15 cellular contexts compared by ENCODE assay signal in the genomic region with DNA sequence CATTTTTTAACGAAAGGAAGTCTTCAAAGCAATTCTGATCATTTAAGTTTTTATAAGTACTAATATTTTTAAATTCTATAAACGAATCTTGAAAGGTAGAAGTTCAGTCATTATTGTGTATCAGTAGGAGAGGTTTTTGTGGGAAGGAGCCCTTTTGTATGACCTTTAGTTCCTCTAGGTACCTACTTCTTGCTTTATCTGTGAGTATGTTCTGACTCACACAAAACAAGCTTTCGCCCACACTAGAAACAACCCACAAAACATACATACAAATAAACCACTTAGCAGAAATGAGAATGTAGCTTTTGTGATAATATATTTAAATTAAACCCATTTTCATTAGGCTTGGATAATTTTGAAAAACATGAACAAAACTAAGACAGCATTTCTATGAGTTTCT. TPM values are rescaled to one million over a fixed set of nuclear protein-coding genes. Genes with fewer than 3 reads are reported as not detected.
A peak's percentile ranks its signal among the peaks of the same experiment; 100 is the strongest.
DNase-seq lines count a peak whose midpoint lies in the region; ATAC-seq, FAIRE-seq and TF ChIP-seq lines count a peak whose summit lies in the region.
"Had no signal": no experiment of that assay in that cellular context is flagged by ENCODE, and none has a peak within 500 bp of the region (broad histone marks: within the 10 kb centered on the region; RNA-seq: fewer than 3 reads in every experiment).

No MANE protein-coding gene starts in this region.

- no peak overlapping the region for H3K9ac ChIP-seq in astrocyte (ENCODE audit: low read length)

- no peak for FAIRE-seq in astrocyte (lab: Jason Lieb, UNC)

- no peak overlapping the region for H3K4me3 Mint-ChIP-seq in astrocyte (ENCODE audit: unreplicated experiment)

- H3K4me3 ChIP-seq in ACC112 (ENCODE audit: low read depth, low read length) (no peak overlapping the region), astrocyte (ENCODE audit: insufficient read depth, low read depth, low read length) (no peak overlapping the region)
- H3K4me3 ChIP-seq: cardiac muscle cell, left lung, PC-9 had no signal

- H3K36me3 ChIP-seq in ACC112 (ENCODE audit: insufficient read depth, low read length) (peaks cover 37% of the 10 kb centered on the region), astrocyte (ENCODE audit: insufficient read depth, low read length) (peaks cover 39% of the 10 kb centered on the region)

- H2AFZ ChIP-seq in ACC112 (ENCODE audit: low read length, unreplicated experiment) (no peak overlapping the region), astrocyte (ENCODE audit: low read depth, low read length) (no peak overlapping the region)
- H2AFZ ChIP-seq: PC-9 had no signal

- ATAC-seq in GM19351 (IDR thresholded peaks at IDR 0.05; ENCODE audit: unreplicated experiment): peak; percentile 85
- peak; percentile 82 for ATAC-seq in HG02973 (IDR thresholded peaks at IDR 0.05; ENCODE audit: unreplicated experiment)
- ATAC-seq in GM18861 (IDR thresholded peaks at IDR 0.05; ENCODE audit: unreplicated experiment): no peak
- no peak for ATAC-seq in omental fat pad (ENCODE audit: low FRiP score)
- ATAC-seq: left lung had no signal

- DNase-seq in astrocyte (ENCODE audit: low read depth) (peak; percentile 18), omental fat pad (ENCODE audit: low spot score) (no peak), amniotic stem cell (lab: John Stamatoyannopoulos, UW) (no peak)
- no peak for DNase-seq in stimulated activated CD4-positive, alpha-beta T cell treated with anti-CD3 and anti-CD28 coated beads, Interleukin-4, amount 100 ng/mL, for 4 hours
- DNase-seq: activated T-cell treated with anti-CD3 and anti-CD28 coated beads for 4 hours; KBM-7; left lung; PC-9; stimulated activated naive CD4-positive, alpha-beta T cell had no signal

- H3K79me2 ChIP-seq in ACC112 (ENCODE audit: control insufficient read depth, insufficient read depth, low read length, unreplicated experiment) (peaks cover 3% of the 10 kb centered on the region), astrocyte (ENCODE audit: insufficient read depth, low read length) (no peaks in the 10 kb centered on the region)

- H3K36me3 Mint-ChIP-seq in astrocyte (ENCODE audit: low read depth, unreplicated experiment): peaks cover 14% of the 10 kb centered on the region

- H4K20me1 ChIP-seq in astrocyte (ENCODE audit: insufficient read depth, low read length): peaks cover 13% of the 10 kb centered on the region

- no peaks in the 10 kb centered on the region for H3K27me3 Mint-ChIP-seq in astrocyte (ENCODE audit: low read depth, unreplicated experiment)

- H3K9me3 ChIP-seq in astrocyte (ENCODE audit: insufficient read depth, low read depth, low read length): no peaks in the 10 kb centered on the region
- H3K9me3 ChIP-seq: left lung, neutrophil had no signal

- no peaks in the 10 kb centered on the region for H3K9me3 Mint-ChIP-seq in astrocyte (ENCODE audit: unreplicated experiment)

- H3K27ac ChIP-seq in ACC112 (ENCODE audit: low read depth, low read length) (peak overlapping the region; percentile 34), astrocyte (ENCODE audit: low read depth, low read length) (no peak overlapping the region)
- H3K27ac ChIP-seq: cardiac muscle cell, left lung, neutrophil, PC-9 had no signal

- H3K4me1 Mint-ChIP-seq in astrocyte (ENCODE audit: low read depth, unreplicated experiment): peaks cover 42% of the 10 kb centered on the region

- H3K27ac Mint-ChIP-seq in astrocyte (ENCODE audit: unreplicated experiment): no peak overlapping the region

- TF ChIP-seq CTCF in astrocyte (IDR thresholded peaks at IDR 0.05; ENCODE audit: insufficient read depth, low read depth, low read length) (no peak), omental fat pad (IDR thresholded peaks at IDR 0.05) (no peak)

- H3K27me3 ChIP-seq in ACC112 (ENCODE audit: insufficient read depth, low read length) (no peaks in the 10 kb centered on the region), astrocyte (ENCODE audit: insufficient read depth, low read length) (no peaks in the 10 kb centered on the region)
- H3K27me3 ChIP-seq: cardiac muscle cell, left lung, neutrophil had no signal

- no peak overlapping the region for H3K4me2 ChIP-seq in astrocyte (ENCODE audit: low read length)
- H3K4me2 ChIP-seq: PC-9 had no signal

- H3K4me1 ChIP-seq in ACC112 (ENCODE audit: control insufficient read depth, insufficient read depth, low read length, unreplicated experiment) (peaks cover 38% of the 10 kb centered on the region), astrocyte (ENCODE audit: insufficient read depth, low read length) (peaks cover 23% of the 10 kb centered on the region)

RNA-seq across cellular contexts. Expression of gene ERCC5, which starts 27.8 kb away (rescaled TPM):
- 42.9 and 51.4 TPM in 2 replicates for total RNA-seq in astrocyte
- 10 to 100 TPM; 42.5 to 81.8 (median 68.3) TPM for total RNA-seq in omental fat pad

Comparison
In these comparisons a context has a peak if more than half of its experiments do, and no peak if none do; other contexts are left out.
1. ATAC-seq: peak in GM19351 (single experiment) and HG02973 (single experiment); none in GM18861 (single experiment) and omental fat pad (single experiment).